11 cellular contexts compared by ENCODE assay signal in genomic region chr19:38793186-38793585, GRCh38. TPM values are rescaled to one million over a fixed set of nuclear protein-coding genes. Genes with fewer than 3 reads are reported as not detected.
DNase-seq lines count a peak whose midpoint lies in the region; ATAC-seq and TF ChIP-seq lines count a peak whose summit lies in the region.
"Had no signal": no experiment of that assay in that cellular context is flagged by ENCODE, and none has a peak within 500 bp of the region (broad histone marks: within the 10 kb centered on the region; RNA-seq: fewer than 3 reads in every experiment).

No MANE protein-coding gene starts in this region.

- ATAC-seq in lower lobe of right lung (no peak), HG02623 (IDR thresholded peaks at IDR 0.05; ENCODE audit: unreplicated experiment) (no peak), HG03108 (IDR thresholded peaks at IDR 0.05; ENCODE audit: unreplicated experiment) (no peak)
- ATAC-seq: body of pancreas had no signal

- TF ChIP-seq EP300 in stomach (IDR thresholded peaks at IDR 0.05): no peak

- H3K27me3 Mint-ChIP-seq in CD14-positive monocyte (ENCODE audit: low read depth in 3 of 3): peaks cover 0 to 10% (median 3%) of the 10 kb centered on the region in 3 donors

- WGBS in mammary epithelial cell (ENCODE audit: low coverage, missing lambda C conversion rate): 4% methylated on average over 8 of the region's 8 CpGs
- WGBS in stomach, 5 donors: 74 to 89% (median 76%) methylated on average over 8 of the region's 8 CpGs

- H3K27ac Mint-ChIP-seq in CD14-positive monocyte: no peak overlapping the region

- no peak for TF ChIP-seq POLR2A in stomach (IDR thresholded peaks at IDR 0.05)

- intact Hi-C loops in CD14-positive monocyte (cut with micrococcal nuclease) (no loop called here), mammary epithelial cell (cut with micrococcal nuclease) (no loop called here), lower lobe of right lung (cut with DNase I) (no loop called here), stomach (cut with DNase I; ENCODE audit: low total_unique reads) (no loop called here)

- H3K79me2 ChIP-seq in mammary epithelial cell (ENCODE audit: insufficient read depth, low read length): no peaks in the 10 kb centered on the region

- BruUV-seq in mammary epithelial cell (replicated peaks; lab: Mats Ljungman, UMichigan): no TSS peak

- H3K9me3 ChIP-seq in mammary epithelial cell (replicated peaks; ENCODE audit: insufficient read depth, low read length) (no peaks in the 10 kb centered on the region), lower lobe of right lung (no peaks in the 10 kb centered on the region), stomach (no peaks in the 10 kb centered on the region)
- H3K9me3 ChIP-seq: body of pancreas had no signal

- H3K27ac ChIP-seq in mammary epithelial cell (ENCODE audit: insufficient read depth, low read depth, low read length) (peak overlapping the region; percentile 68), lower lobe of right lung (peak overlapping the region; percentile 58), stomach (no peak overlapping the region)
- H3K27ac ChIP-seq: body of pancreas had no signal

- no peak for DNase-seq in CD14-positive monocyte (ENCODE audit: low spot score)
- DNase-seq in HPDE6-E6E7 (ENCODE audit: extremely low spot score): peak; percentile 73
- DNase-seq in mammary epithelial cell: peak; percentile 74
- DNase-seq in lower lobe of right lung: no peak
- no peak for DNase-seq in NCI-H2081 (lab: John Stamatoyannopoulos, UW)
- no peak for DNase-seq in stomach
- DNase-seq: DMS153, NCI-H526 treated with DMSO at 0.1 percent for 48 hours had no signal

- peak overlapping the region; percentile 81 for H3K4me2 ChIP-seq in mammary epithelial cell (ENCODE audit: insufficient read depth, low read depth, low read length)

- CTCF ChIA-PET in mammary epithelial cell (lab: Charles Lee; ENCODE audit: low non-redundant PET): no interaction called here

- peaks cover 0 to 8% (median 1%) of the 10 kb centered on the region in 7 donors for H3K9me3 Mint-ChIP-seq in CD14-positive monocyte

- TF ChIP-seq CTCF in CD14-positive monocyte (IDR thresholded peaks at IDR 0.05) (no peak), mammary epithelial cell (conservative IDR thresholded peaks at IDR 0.05 in 1 of 2, IDR thresholded peaks at IDR 0.05 in 1 of 2; ENCODE audit: extremely low read depth in 1 of 2, insufficient read depth in 1 of 2, low read depth in 1 of 2, low read length in 2 of 2) (no peak), lower lobe of right lung (IDR thresholded peaks at IDR 0.05) (no peak), stomach (IDR thresholded peaks at IDR 0.05) (no peak)

- dilution Hi-C loops in mammary epithelial cell (cut with HindIII; ENCODE audit: low sequenced_read_pairs): loop anchor here (25.0 kb wide), 2 partner anchors 256 to 381 kb away; partner anchors contain the start of gene FAM98C

- H2AFZ ChIP-seq in mammary epithelial cell (ENCODE audit: low read depth, low read length): no peak overlapping the region

- in situ Hi-C loops in mammary epithelial cell (cut with MboI; ENCODE audit: low sequenced_read_pairs in 2 of 2): no loop called here

- peaks cover 7% of the 10 kb centered on the region for H3K4me1 Mint-ChIP-seq in CD14-positive monocyte

- no peaks in the 10 kb centered on the region for H3K36me3 ChIP-seq in mammary epithelial cell (ENCODE audit: insufficient read depth, low read length)
- no peaks in the 10 kb centered on the region for H3K36me3 ChIP-seq in lower lobe of right lung
- H3K36me3 ChIP-seq in stomach: no peaks in the 10 kb centered on the region

- peaks cover 25% of the 10 kb centered on the region for H3K4me1 ChIP-seq in mammary epithelial cell (ENCODE audit: insufficient read depth, low read length)
- peaks cover 8% of the 10 kb centered on the region for H3K4me1 ChIP-seq in lower lobe of right lung
- H3K4me1 ChIP-seq in stomach: peaks cover 0 to 8% (median 6%) of the 10 kb centered on the region in 4 donors
- H3K4me1 ChIP-seq: body of pancreas had no signal

- H3K27me3 ChIP-seq in mammary epithelial cell (ENCODE audit: insufficient read depth, low read length): no peaks in the 10 kb centered on the region
- no peaks in the 10 kb centered on the region for H3K27me3 ChIP-seq in lower lobe of right lung (ENCODE audit: low read depth)
- H3K27me3 ChIP-seq in stomach: no peaks in the 10 kb centered on the region
- H3K27me3 ChIP-seq: body of pancreas had no signal

- H3K36me3 Mint-ChIP-seq in CD14-positive monocyte: no peaks in the 10 kb centered on the region

- peak overlapping the region; percentile 52 to 76 for H3K4me3 Mint-ChIP-seq in CD14-positive monocyte

- no peak overlapping the region for H3K9ac ChIP-seq in mammary epithelial cell (ENCODE audit: insufficient read depth, low read length)

- no peaks in the 10 kb centered on the region for H4K20me1 ChIP-seq in mammary epithelial cell (ENCODE audit: insufficient read depth, low read length)

- H3K4me3 ChIP-seq in mammary epithelial cell (replicated peaks in 1 of 3; ENCODE audit: insufficient read depth in 1 of 3, low read depth in 2 of 3, low read length in 3 of 3) (no peak overlapping the region), lower lobe of right lung (no peak overlapping the region), stomach (no peak overlapping the region)
- H3K4me3 ChIP-seq: body of pancreas had no signal

RNA-seq across cellular contexts. Expression of gene LGALS7B, which starts 4.2 kb away (rescaled TPM):
- polyA plus RNA-seq in CD14-positive monocyte: not detected
- total RNA-seq in mammary epithelial cell: 100 to 1,000 TPM in 1 of 2 donors, under 1 TPM in 1; 0.73 to 210 TPM
- 688 TPM for polyA plus RNA-seq in mammary epithelial cell
- 2.2 TPM for polyA minus RNA-seq in mammary epithelial cell
- total RNA-seq in lower lobe of right lung: not detected
- total RNA-seq in stomach: not detected
- polyA plus RNA-seq in stomach: 100 to 1,000 TPM in 1 of 3 donors, 1 to 10 TPM in 2; 3.6 to 980 (median 4.6) TPM
- total RNA-seq: body of pancreas had no signal

RNA-seq across cellular contexts. Expression of gene LGALS4, which starts 19.6 kb away (rescaled TPM):
- polyA plus RNA-seq in CD14-positive monocyte (not detected), mammary epithelial cell (0.20 TPM), stomach (100 to 1,000 TPM in 1 of 3 donors, 10 to 100 TPM in 2; 23.5 to 627 (median 80.1) TPM)
- total RNA-seq in mammary epithelial cell (under 1 TPM in 1 of 2 donors, not detected in 1; 0.47 TPM), lower lobe of right lung (4.2 TPM), stomach (1,000 to 10,000 TPM in 1 of 5 donors, 100 to 1,000 TPM in 3, 10 to 100 TPM in 1; 32.1 to 1,765 (median 113) TPM)
- not detected for polyA minus RNA-seq in mammary epithelial cell

RNA-seq across cellular contexts. Expression of gene LGALS7, which starts 19.9 kb away (rescaled TPM):
- polyA plus RNA-seq in CD14-positive monocyte (not detected), mammary epithelial cell (50.4 TPM), stomach (1,000 to 10,000 TPM in 1 of 3 donors, 1 to 10 TPM in 1, not detected in 1; 1.7 to 1,381 TPM)
- total RNA-seq in mammary epithelial cell (1 to 10 TPM in 1 of 2 donors, not detected in 1; 6.3 TPM), lower lobe of right lung (not detected), stomach (1 to 10 TPM in 1 of 5 donors, not detected in 4; 2.0 TPM)
- 16.3 TPM for polyA minus RNA-seq in mammary epithelial cell
- total RNA-seq: body of pancreas had no signal

RNA-seq across cellular contexts. Expression of gene ECH1, which starts 38.4 kb away (rescaled TPM):
- polyA plus RNA-seq in CD14-positive monocyte: 100 to 1,000 TPM; 173 to 187 TPM
- 10 to 100 TPM; 66.0 to 75.9 TPM for total RNA-seq in mammary epithelial cell
- 74.5 TPM for polyA plus RNA-seq in mammary epithelial cell
- polyA minus RNA-seq in mammary epithelial cell: 85.9 TPM
- total RNA-seq in lower lobe of right lung: 227 TPM
- 100 to 1,000 TPM in 2 of 5 donors, 10 to 100 TPM in 3; 32.9 to 720 (median 94.6) TPM for total RNA-seq in stomach
- polyA plus RNA-seq in stomach: 100 to 1,000 TPM; 161 to 270 (median 228) TPM

RNA-seq across cellular contexts. Expression of gene CAPN12, which starts 48.9 kb away (rescaled TPM):
- polyA plus RNA-seq in CD14-positive monocyte (not detected), mammary epithelial cell (4.6 TPM), stomach (10 to 100 TPM in 2 of 3 donors, 1 to 10 TPM in 1; 3.4 to 16.9 (median 16.3) TPM)
- total RNA-seq in mammary epithelial cell (1 to 10 TPM in 1 of 2 donors, under 1 TPM in 1; 0.49 to 1.0 TPM), lower lobe of right lung (18.2 TPM), stomach (10 to 100 TPM in 1 of 5 donors, 1 to 10 TPM in 4; 1.2 to 33.3 (median 4.8) TPM)
- polyA minus RNA-seq in mammary epithelial cell: not detected

Comparison
In these comparisons a context has a peak if more than half of its experiments do, and no peak if none do; other contexts are left out.
1. DNase-seq: peak in HPDE6-E6E7 (single experiment) and mammary epithelial cell (single experiment); none in CD14-positive monocyte (single experiment), lower lobe of right lung (single experiment), NCI-H2081 (0 of 2) and stomach (single experiment).
2. H3K27ac ChIP-seq: peak in mammary epithelial cell (single experiment) and lower lobe of right lung (single experiment); none in stomach (0 of 5).